Comparison of ENCODE assay signal across 8 cellular contexts in the genomic region with DNA sequence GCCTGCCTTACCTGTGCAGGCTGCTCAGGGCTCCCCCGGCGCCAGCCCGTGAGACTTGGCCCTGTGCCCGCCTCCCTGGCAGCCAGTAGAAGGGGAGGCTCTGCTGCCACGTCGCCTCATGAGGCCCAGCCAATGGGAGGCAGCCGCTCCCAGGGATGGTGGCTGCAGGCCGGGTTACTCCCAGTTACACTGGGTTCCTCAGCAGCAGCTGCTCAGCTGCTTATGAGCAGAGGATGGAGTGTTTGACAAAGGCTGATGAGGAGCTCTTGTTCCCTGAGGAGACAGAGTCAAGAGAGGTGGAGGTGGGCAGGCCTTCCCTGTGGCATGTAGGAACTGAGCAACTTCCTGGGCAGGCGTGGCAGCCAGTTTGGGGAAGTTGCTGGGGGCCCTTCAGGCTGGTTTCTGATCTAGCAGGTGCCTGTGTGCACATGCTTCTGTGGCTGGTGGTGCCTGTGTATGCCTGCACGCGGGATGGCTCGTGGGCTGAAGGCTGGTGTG. TPM values are rescaled to one million over a fixed set of nuclear protein-coding genes. Genes with fewer than 3 reads are reported as not detected.
DNase-seq lines count a peak whose midpoint lies in the region; ATAC-seq and TF ChIP-seq lines count a peak whose summit lies in the region.

No MANE protein-coding gene starts in this region.

- H3K9me3 Mint-ChIP-seq in activated CD4-positive, alpha-beta memory T cell treated with anti-CD3 and anti-CD28 coated beads for 36 hours = no peaks in the 10 kb centered on the region

- peaks cover 23% of the 10 kb centered on the region for H3K4me1 Mint-ChIP-seq in activated CD4-positive, alpha-beta memory T cell treated with anti-CD3 and anti-CD28 coated beads for 36 hours (ENCODE audit: low read depth)

- intact Hi-C loops in activated CD4-positive, alpha-beta memory T cell treated with anti-CD3 and anti-CD28 coated beads for 36 hours (cut with micrococcal nuclease) = no loop called here

- H3K4me3 ChIP-seq in GM12864 (ENCODE audit: low read depth, low read length) = no peak overlapping the region; the same call in 1 of the 2 replicates

- peaks cover 40% of the 10 kb centered on the region for H3K36me3 Mint-ChIP-seq in activated CD4-positive, alpha-beta memory T cell treated with anti-CD3 and anti-CD28 coated beads for 36 hours

- POLR2A ChIA-PET in activated CD4-positive, alpha-beta memory T cell treated with anti-CD3 and anti-CD28 coated beads for 36 hours (lab: Charles Lee) = interaction anchor here (0.6 kb wide), 1 partner anchor 72 kb away, joined by 3 read pairs; no protein-coding TSS in a partner anchor

- H3K4me3 Mint-ChIP-seq in activated CD4-positive, alpha-beta memory T cell treated with anti-CD3 and anti-CD28 coated beads for 36 hours = no peak overlapping the region

- CTCF ChIA-PET in activated CD4-positive, alpha-beta memory T cell treated with anti-CD3 and anti-CD28 coated beads for 36 hours (lab: Charles Lee) = interaction anchor here (1.9 kb wide), 1 partner anchor 13 kb away, joined by 6 read pairs; no protein-coding TSS in a partner anchor

- peak; percentile 41 for ATAC-seq in GM21737 (IDR thresholded peaks at IDR 0.05; ENCODE audit: unreplicated experiment)
- ATAC-seq in HG03095 (IDR thresholded peaks at IDR 0.05; ENCODE audit: unreplicated experiment) = no peak
- ATAC-seq in HG03139 (IDR thresholded peaks at IDR 0.05; ENCODE audit: unreplicated experiment) = no peak

- H3K27ac Mint-ChIP-seq in activated CD4-positive, alpha-beta memory T cell treated with anti-CD3 and anti-CD28 coated beads for 36 hours = no peak overlapping the region

- DNase-seq in GM12864 (ENCODE audit: low read depth) (peak; percentile 55), NCI-H2029 (lab: John Stamatoyannopoulos, UW) (peak; percentile 100), lung microvascular endothelial cell (ENCODE audit: low read depth in 2 of 2) (peak; percentile 6 to 17), cortex of kidney (lab: John Stamatoyannopoulos, UW) (no peak)
- peak; percentile 25 for DNase-seq in activated CD4-positive, alpha-beta memory T cell treated with anti-CD3 and anti-CD28 coated beads for 36 hours

- no peak for TF ChIP-seq CTCF in GM12864 (IDR thresholded peaks at IDR 0.05; ENCODE audit: low read depth, low read length, missing control alignments)

- H3K27me3 Mint-ChIP-seq in activated CD4-positive, alpha-beta memory T cell treated with anti-CD3 and anti-CD28 coated beads for 36 hours = no peaks in the 10 kb centered on the region

RNA-seq across cellular contexts. Expression of gene MFSD2A, which starts 5.6 kb away (rescaled TPM):
- 1 to 10 TPM; 6.0 to 7.5 TPM for total RNA-seq in activated CD4-positive, alpha-beta memory T cell treated with anti-CD3 and anti-CD28 coated beads for 36 hours
- total RNA-seq in lung microvascular endothelial cell = under 0.01 and 0.44 TPM in 2 replicates

RNA-seq across cellular contexts. Expression of gene MYCL, which starts 58.8 kb away (rescaled TPM):
- total RNA-seq in activated CD4-positive, alpha-beta memory T cell treated with anti-CD3 and anti-CD28 coated beads for 36 hours = under 1 TPM in 1 of 2 experiments, not detected in 1; 0.07 TPM
- 0.20 and 0.44 TPM in 2 replicates for total RNA-seq in lung microvascular endothelial cell
